ENCODE assay signal across 1 cellular context in genomic region chr9:134656334-134657034, GRCh38.
TF ChIP-seq lines count a peak whose summit lies in the region.

No MANE protein-coding gene starts in this region.

TF ChIP-seq in IMR-90, 13 proteins besides CTCF, POLR2A, EP300 and RAD21 (continued from another document):
- no peak for TF ChIP-seq RCOR1 (IDR thresholded peaks at IDR 0.05; ENCODE audit: insufficient replicate concordance, low read length)
- no peak for TF ChIP-seq BHLHE40 (IDR thresholded peaks at IDR 0.05; ENCODE audit: low read depth, low read length)
- no peak for TF ChIP-seq CEBPB (IDR thresholded peaks at IDR 0.05; ENCODE audit: low read depth, low read length)
- TF ChIP-seq CHD1 (IDR thresholded peaks at IDR 0.05; ENCODE audit: low read depth, low read length), result no peak
- no peak for TF ChIP-seq USF2 (IDR thresholded peaks at IDR 0.05; ENCODE audit: low read depth, low read length)
- no peak for TF ChIP-seq SMC3 (IDR thresholded peaks at IDR 0.05; ENCODE audit: low read depth, low read length)
- TF ChIP-seq RFX5 (IDR thresholded peaks at IDR 0.05; ENCODE audit: low read depth, low read length), result no peak
- TF ChIP-seq MXI1 (IDR thresholded peaks at IDR 0.05; ENCODE audit: borderline replicate concordance, low read depth, low read length), result no peak
- TF ChIP-seq NFE2L2 (IDR thresholded peaks at IDR 0.05; ENCODE audit: low read depth, low read length), result no peak
- no peak for TF ChIP-seq ELK1 (IDR thresholded peaks at IDR 0.05; ENCODE audit: borderline replicate concordance, low read depth, low read length)
